Comparison of ENCODE assay signal across 20 cellular contexts in the genomic region with DNA sequence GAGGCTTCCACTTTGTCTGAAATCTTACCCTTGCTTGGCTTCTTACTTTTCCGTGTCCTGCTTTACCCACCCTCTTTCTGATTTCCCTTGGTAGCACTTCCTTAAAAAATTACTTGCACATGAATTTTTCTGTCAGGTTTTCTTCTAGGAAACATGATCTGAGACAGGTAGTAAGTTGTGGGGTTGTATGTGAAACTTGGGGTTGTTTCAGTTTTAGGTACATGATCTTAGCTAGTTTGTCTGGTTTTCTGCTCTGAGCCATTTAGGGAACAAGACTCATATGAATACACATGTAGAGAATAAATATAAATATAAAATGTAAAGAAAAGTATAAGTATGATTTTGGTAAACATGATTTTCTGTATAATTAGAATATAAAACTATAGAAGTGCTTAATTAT.
A peak's percentile ranks its signal among the peaks of the same experiment; 100 is the strongest.
DNase-seq lines count a peak whose midpoint lies in the region; ATAC-seq and TF ChIP-seq lines count a peak whose summit lies in the region.
"Had no signal": no experiment of that assay in that cellular context is flagged by ENCODE, and none has a peak within 500 bp of the region (broad histone marks: within the 10 kb centered on the region; RNA-seq: fewer than 3 reads in every experiment).

No MANE protein-coding gene starts in this region.

- peak; percentile 59 for DNase-seq in MM.1S
- DNase-seq in NCI-H187 (lab: John Stamatoyannopoulos, UW): no peak
- no peak for DNase-seq in amygdala (lab: John Stamatoyannopoulos, UW)
- no peak for DNase-seq in GM10248 (ENCODE audit: extremely low spot score)
- no peak for DNase-seq in KBM-7
- DNase-seq: activated B cell treated with CpG ODN at 0.5 μM for 24 hours; activated effector memory CD4-positive, alpha-beta T cell treated with Interleukin-2 at 50 U/mL for 16 hours; anterior cingulate cortex; CD4-positive, alpha-beta T cell; DMS79 treated with DMSO at 0.1 percent for 48 hours; H9; left colon; mucosa of descending colon; NCI-H1417; NCI-H226; occipital lobe; SHP77 had no signal

- peak overlapping the region; percentile 21; the same call in 1 of the 2 replicates for H3K4me3 ChIP-seq in MM.1S (ENCODE audit: low read length)
- H3K4me3 ChIP-seq: mucosa of descending colon had no signal

- H3K27ac ChIP-seq in MM.1S (ENCODE audit: low read length): peak overlapping the region; percentile 55; the same call in 1 of the 2 replicates

- no peak for TF ChIP-seq CTCF in MM.1S (IDR thresholded peaks at IDR 0.05; ENCODE audit: low read length)
- TF ChIP-seq CTCF in GM10248 (IDR thresholded peaks at IDR 0.05; ENCODE audit: control extremely low read depth, extremely low read depth, low read depth, missing control alignments): no peak

- peak overlapping the region; percentile 51 for H3K4me2 ChIP-seq in MM.1S (ENCODE audit: low read depth, low read length)

- H3F3A ChIP-seq in MM.1S (ENCODE audit: insufficient read depth, low read length): peaks cover 8% of the 10 kb centered on the region; the same call in 1 of the 2 replicates

- in situ Hi-C loops in KBM-7 (cut with MboI; ENCODE audit: low pct_unique_long_range_greater_than_20kb, low sequenced_read_pairs): no loop called here

- H3K9me2 ChIP-seq in MM.1S (replicated peaks; ENCODE audit: insufficient read depth, low read length): no peaks in the 10 kb centered on the region

- no peaks in the 10 kb centered on the region for H3K36me3 ChIP-seq in MM.1S (replicated peaks; ENCODE audit: insufficient read depth, low read length)

- H4K20me1 ChIP-seq in MM.1S (ENCODE audit: insufficient read depth, low read length): no peaks in the 10 kb centered on the region

- H3K9ac ChIP-seq in MM.1S (ENCODE audit: low read length): no peak overlapping the region; the same call in 1 of the 2 replicates

- H2AFZ ChIP-seq in MM.1S (ENCODE audit: low read length): no peak overlapping the region

- no peaks in the 10 kb centered on the region for H3K9me3 ChIP-seq in MM.1S (replicated peaks; ENCODE audit: insufficient read depth, low read length)
- H3K9me3 ChIP-seq: mucosa of descending colon had no signal

- ATAC-seq in GM18502 (IDR thresholded peaks at IDR 0.05; ENCODE audit: poor library complexity, unreplicated experiment) (peak; percentile 80), GM19467 (IDR thresholded peaks at IDR 0.05; ENCODE audit: unreplicated experiment) (peak; percentile 70), HG02840 (IDR thresholded peaks at IDR 0.05; ENCODE audit: low FRiP score, unreplicated experiment) (peak; percentile 58)
- ATAC-seq: left colon, mucosa of descending colon had no signal

- H3K4me1 ChIP-seq in MM.1S (ENCODE audit: low read length): peaks cover 6% of the 10 kb centered on the region; the same call in 1 of the 2 replicates

- H3K79me2 ChIP-seq in MM.1S (ENCODE audit: low read length): no peaks in the 10 kb centered on the region

- H3K27me3 ChIP-seq in MM.1S (replicated peaks; ENCODE audit: insufficient read depth, low read length): no peaks in the 10 kb centered on the region

- CTCF ChIA-PET in GM10248 (lab: Yijun Ruan, JAX): no interaction called here

- POLR2A ChIA-PET in GM10248 (lab: Yijun Ruan, JAX): no interaction called here
